In genomic region chr16:14072360-14072759, GRCh38 we compare ENCODE assay signal across 8 cellular contexts. TPM values are rescaled to one million over a fixed set of nuclear protein-coding genes. Genes with fewer than 3 reads are reported as not detected.
DNase-seq lines count a peak whose midpoint lies in the region; ATAC-seq and TF ChIP-seq lines count a peak whose summit lies in the region.

No MANE protein-coding gene starts in this region.

- peak overlapping the region; percentile 89 for H3K4me3 Mint-ChIP-seq in CD8-positive, alpha-beta T cell
- H3K4me3 Mint-ChIP-seq in endothelial cell (ENCODE audit: unreplicated experiment): peak overlapping the region; percentile 94

- intact Hi-C loops in CD8-positive, alpha-beta T cell (cut with DNase I, micrococcal nuclease): loop anchor here in 1 of 2 experiments (2.0 to 5.0 kb wide), 2 partner anchors 120 to 212 kb away; no protein-coding TSS in a partner anchor

- H3K79me2 ChIP-seq in OCI-LY3 (ENCODE audit: low read length): peaks cover 13% of the 10 kb centered on the region

- CTCF ChIA-PET in CD8-positive, alpha-beta T cell (lab: Charles Lee): interaction anchor here (1.2 kb wide), 1 partner anchor 10 kb away, joined by 3 read pairs; no protein-coding TSS in a partner anchor

- H3K9me3 Mint-ChIP-seq in CD8-positive, alpha-beta T cell: no peaks in the 10 kb centered on the region
- H3K9me3 Mint-ChIP-seq in endothelial cell (ENCODE audit: unreplicated experiment): no peaks in the 10 kb centered on the region

- H3K36me3 Mint-ChIP-seq in CD8-positive, alpha-beta T cell: peaks cover 6% of the 10 kb centered on the region
- H3K36me3 Mint-ChIP-seq in endothelial cell (ENCODE audit: low read depth, unreplicated experiment): no peaks in the 10 kb centered on the region

- H3K4me1 Mint-ChIP-seq in CD8-positive, alpha-beta T cell (ENCODE audit: low read depth): peaks cover 17% of the 10 kb centered on the region
- H3K4me1 Mint-ChIP-seq in endothelial cell (ENCODE audit: unreplicated experiment): peaks cover 16% of the 10 kb centered on the region

- H3K27ac Mint-ChIP-seq in CD8-positive, alpha-beta T cell: peak overlapping the region; percentile 81
- H3K27ac Mint-ChIP-seq in endothelial cell (ENCODE audit: unreplicated experiment): peak overlapping the region; percentile 63

- no peak overlapping the region for H3K27ac ChIP-seq in CD8-positive, alpha-beta T cell (ENCODE audit: low read depth, low read length)
- H3K27ac ChIP-seq in OCI-LY3 (ENCODE audit: low read length): no peak overlapping the region
- no peak overlapping the region for H3K27ac ChIP-seq in caudate nucleus (ENCODE audit: low read depth, low read length)

- POLR2A ChIA-PET in CD8-positive, alpha-beta T cell (lab: Charles Lee): no interaction called here

- no peak overlapping the region for H2AFZ ChIP-seq in OCI-LY3 (ENCODE audit: low read depth, low read length)
- no peak overlapping the region for H2AFZ ChIP-seq in neuron (ENCODE audit: low read depth, low read length)

- no peak overlapping the region for H3K4me3 ChIP-seq in CD8-positive, alpha-beta T cell (ENCODE audit: low read depth, low read length)
- H3K4me3 ChIP-seq in OCI-LY3 (ENCODE audit: low read length) (peak overlapping the region; percentile 82), neuron (ENCODE audit: low read length) (peak overlapping the region; percentile 73)

- peak overlapping the region; percentile 97 for H3K4me2 ChIP-seq in OCI-LY3 (ENCODE audit: low read length)

- no peaks in the 10 kb centered on the region for H4K20me1 ChIP-seq in OCI-LY3 (ENCODE audit: insufficient read depth, low read length)

- ATAC-seq in CD8-positive, alpha-beta T cell: no peak

- H3K4me1 ChIP-seq in CD8-positive, alpha-beta T cell (ENCODE audit: insufficient read depth, low read length): peaks cover 11% of the 10 kb centered on the region
- H3K4me1 ChIP-seq in OCI-LY3 (ENCODE audit: low read length) (peaks cover 10% of the 10 kb centered on the region), neuron (ENCODE audit: insufficient read depth, low read length) (peaks cover 7% of the 10 kb centered on the region)

- H3K27me3 Mint-ChIP-seq in CD8-positive, alpha-beta T cell (ENCODE audit: low read depth): peaks cover 7% of the 10 kb centered on the region
- peaks cover 6% of the 10 kb centered on the region for H3K27me3 Mint-ChIP-seq in endothelial cell (ENCODE audit: unreplicated experiment)

- DNase-seq in CD8-positive, alpha-beta T cell: no peak
- DNase-seq in endothelial cell (ENCODE audit: low spot score): no peak
- DNase-seq in caudate nucleus (lab: John Stamatoyannopoulos, UW): no peak
- no peak for DNase-seq in DMS53 (lab: John Stamatoyannopoulos, UW)
- DNase-seq in NCI-H1092 (lab: John Stamatoyannopoulos, UW): no peak
- no peak for DNase-seq in Ammon's horn (ENCODE audit: low spot score)

- H3K9me3 ChIP-seq in CD8-positive, alpha-beta T cell (ENCODE audit: low read length): no peaks in the 10 kb centered on the region
- H3K9me3 ChIP-seq in OCI-LY3 (ENCODE audit: insufficient read depth, low read length): no peaks in the 10 kb centered on the region
- no peaks in the 10 kb centered on the region for H3K9me3 ChIP-seq in neuron (ENCODE audit: low read length)

- TF ChIP-seq CTCF in CD8-positive, alpha-beta T cell (IDR thresholded peaks at IDR 0.05): no peak
- TF ChIP-seq CTCF in OCI-LY3 (IDR thresholded peaks at IDR 0.05; ENCODE audit: low read depth, low read length) (no peak), endothelial cell (IDR thresholded peaks at IDR 0.05; ENCODE audit: unreplicated experiment) (no peak)

- no peaks in the 10 kb centered on the region for H3K27me3 ChIP-seq in CD8-positive, alpha-beta T cell (ENCODE audit: insufficient read depth, low read length)
- H3K27me3 ChIP-seq in OCI-LY3 (ENCODE audit: low read depth, low read length) (no peaks in the 10 kb centered on the region), neuron (ENCODE audit: insufficient read depth, low read length) (no peaks in the 10 kb centered on the region)

- H3K36me3 ChIP-seq in CD8-positive, alpha-beta T cell (ENCODE audit: insufficient read depth, low read length): no peaks in the 10 kb centered on the region
- H3K36me3 ChIP-seq in OCI-LY3 (replicated peaks; ENCODE audit: low read depth, low read length) (no peaks in the 10 kb centered on the region), neuron (ENCODE audit: insufficient read depth, low read length) (peaks cover 10% of the 10 kb centered on the region)

- H3K9ac ChIP-seq in OCI-LY3 (ENCODE audit: low read length): no peak overlapping the region

RNA-seq across cellular contexts. Expression of gene MRTFB, which starts 1.2 kb away (rescaled TPM):
- total RNA-seq in CD8-positive, alpha-beta T cell: 10 to 100 TPM; 13.4 to 14.5 TPM
- 51.3 TPM for total RNA-seq in endothelial cell (ENCODE audit: unreplicated experiment)
